28 cellular contexts compared by ENCODE assay signal in the genomic region with DNA sequence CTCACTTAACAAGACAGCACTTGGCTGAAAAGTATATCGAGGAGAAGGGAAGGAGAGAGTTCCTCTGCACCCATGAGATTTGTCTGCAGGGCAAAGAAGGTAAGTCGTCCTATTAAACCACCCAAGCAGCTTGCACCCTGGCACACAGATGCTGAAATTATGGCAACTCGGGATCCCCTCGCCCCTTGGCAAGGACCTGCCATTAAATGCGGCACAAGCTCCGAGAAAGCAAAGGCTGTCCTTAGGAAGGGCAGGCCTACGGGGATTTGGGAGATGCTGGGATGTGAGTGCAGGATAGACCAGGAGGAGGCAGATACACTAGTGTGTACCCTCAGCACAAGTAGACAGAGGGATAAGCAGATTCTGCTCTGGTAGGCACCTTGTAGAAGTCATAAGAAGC.
"Had no signal": no experiment of that assay in that cellular context is flagged by ENCODE, and none has a peak within 500 bp of the region (broad histone marks: within the 10 kb centered on the region; RNA-seq: fewer than 3 reads in every experiment).

No MANE protein-coding gene starts in this region.

- H3K9me3 ChIP-seq: left lung, lower lobe of right lung, pancreas, prostate gland, suprapubic skin, thoracic aorta, tibial artery, upper lobe of right lung had no signal

- H3K4me1 Mint-ChIP-seq: immature natural killer cell; naive thymus-derived CD4-positive, alpha-beta T cell; stimulated activated effector memory CD8-positive, alpha-beta T cell treated with anti-CD3 and anti-CD28 coated beads, Interleukin-12 subunit alpha, Interleukin-12 subunit beta, amount 100 ng/mL, for 72 hours had no signal

- H3K9me3 Mint-ChIP-seq: immature natural killer cell; mesothelial cell of epicardium; naive thymus-derived CD4-positive, alpha-beta T cell; natural killer cell treated with Interleukin-12 subunit alpha and Interleukin-12 subunit beta and Interleukin-15 and Interleukin-18, amount 100 ng/mL, for 72 hours; stimulated activated effector memory CD8-positive, alpha-beta T cell treated with anti-CD3 and anti-CD28 coated beads, Interleukin-12 subunit alpha, Interleukin-12 subunit beta, amount 100 ng/mL, for 72 hours; stimulated activated naive CD8-positive, alpha-beta T cell treated with anti-CD3 and anti-CD28 coated beads, Interleukin-15, Interleukin-2, amounts not matched to agents 100 ng/mL and 50 ng/mL, for 24 hours had no signal

- DNase-seq: immature natural killer cell; kidney; left colon; left lung; lower lobe of right lung; mammary epithelial cell; mesendoderm; naive thymus-derived CD4-positive, alpha-beta T cell; pancreas; retina; right cardiac atrium; stimulated activated CD4-positive, alpha-beta T cell treated with anti-CD3 and anti-CD28 coated beads, Interleukin-12 subunit alpha, Interleukin-12 subunit beta, amount 100 ng/mL, for 4 hours; stimulated activated CD4-positive, alpha-beta T cell treated with anti-CD3 and anti-CD28 coated beads, Interleukin-15, amount 100 ng/mL, for 24 hours; stimulated activated CD4-positive, alpha-beta T cell treated with anti-CD3 and anti-CD28 coated beads, Interleukin-2, amount 100 ng/mL, for 24 hours; stimulated activated CD4-positive, alpha-beta T cell treated with anti-CD3 and anti-CD28 coated beads, Interleukin-4, amount 100 ng/mL, for 1 hour; stimulated activated naive CD4-positive, alpha-beta T cell; tibial artery; trophoblast cell; upper lobe of right lung had no signal

- H3K27me3 ChIP-seq: left lung, pancreas, suprapubic skin, upper lobe of right lung had no signal

- H3K4me3 Mint-ChIP-seq: immature natural killer cell; mesothelial cell of epicardium; naive thymus-derived CD4-positive, alpha-beta T cell; natural killer cell treated with Interleukin-12 subunit alpha and Interleukin-12 subunit beta and Interleukin-15 and Interleukin-18, amount 100 ng/mL, for 72 hours; stimulated activated effector memory CD8-positive, alpha-beta T cell treated with anti-CD3 and anti-CD28 coated beads, Interleukin-12 subunit alpha, Interleukin-12 subunit beta, amount 100 ng/mL, for 72 hours; stimulated activated naive CD8-positive, alpha-beta T cell treated with anti-CD3 and anti-CD28 coated beads, Interleukin-15, Interleukin-2, amounts not matched to agents 100 ng/mL and 50 ng/mL, for 24 hours had no signal

- H3K27ac ChIP-seq: left lung, lower lobe of right lung, pancreas, prostate gland, skin epidermis, suprapubic skin, thoracic aorta, tibial artery, upper lobe of right lung had no signal

- H3K4me1 ChIP-seq: left lung, lower lobe of right lung, pancreas, prostate gland, tibial artery, upper lobe of right lung had no signal

- H3K4me3 ChIP-seq: left lung, lower lobe of right lung, pancreas, prostate gland, skin epidermis, suprapubic skin, thoracic aorta, tibial artery, upper lobe of right lung had no signal

- H3K36me3 ChIP-seq: left lung, lower lobe of right lung, pancreas, prostate gland, suprapubic skin, thoracic aorta, tibial artery, upper lobe of right lung had no signal

- ATAC-seq: left colon; left lung; lower lobe of right lung; naive thymus-derived CD4-positive, alpha-beta T cell; natural killer cell treated with Interleukin-12 subunit alpha and Interleukin-12 subunit beta and Interleukin-15 and Interleukin-18, amount 100 ng/mL, for 72 hours; pancreas; right cardiac atrium; sciatic nerve; stimulated activated effector memory CD8-positive, alpha-beta T cell treated with anti-CD3 and anti-CD28 coated beads, Interleukin-12 subunit alpha, Interleukin-12 subunit beta, amount 100 ng/mL, for 72 hours; upper lobe of right lung had no signal

- H3K27ac Mint-ChIP-seq: immature natural killer cell; mesothelial cell of epicardium; naive thymus-derived CD4-positive, alpha-beta T cell; natural killer cell treated with Interleukin-12 subunit alpha and Interleukin-12 subunit beta and Interleukin-15 and Interleukin-18, amount 100 ng/mL, for 72 hours; stimulated activated effector memory CD8-positive, alpha-beta T cell treated with anti-CD3 and anti-CD28 coated beads, Interleukin-12 subunit alpha, Interleukin-12 subunit beta, amount 100 ng/mL, for 72 hours; stimulated activated naive CD8-positive, alpha-beta T cell treated with anti-CD3 and anti-CD28 coated beads, Interleukin-15, Interleukin-2, amounts not matched to agents 100 ng/mL and 50 ng/mL, for 24 hours had no signal
